ENCODE assay signal across 15 cellular contexts in the genomic region with DNA sequence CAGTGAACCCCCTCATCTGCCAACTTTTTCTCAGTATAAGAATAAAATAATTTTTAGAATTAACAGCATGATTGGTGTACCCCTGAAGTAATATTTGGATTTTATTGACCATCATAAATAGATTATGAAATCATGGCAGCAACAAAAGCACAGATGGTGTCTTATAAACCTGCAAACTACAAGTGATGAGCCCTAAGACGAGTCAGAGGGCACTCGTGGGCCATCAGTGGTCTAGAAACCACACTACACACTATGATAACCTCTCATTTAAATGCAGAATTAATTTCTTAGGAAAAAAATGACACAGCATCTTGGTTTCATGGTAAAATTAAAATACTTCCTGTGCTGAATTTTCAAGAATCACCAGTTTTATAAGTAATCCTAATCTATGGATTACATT.
DNase-seq lines count a peak whose midpoint lies in the region; ATAC-seq and TF ChIP-seq lines count a peak whose summit lies in the region.
"Had no signal": no experiment of that assay in that cellular context is flagged by ENCODE, and none has a peak within 500 bp of the region (broad histone marks: within the 10 kb centered on the region; RNA-seq: fewer than 3 reads in every experiment).

No MANE protein-coding gene starts in this region.

- H3K4me3 ChIP-seq in SJCRH30 (no peak overlapping the region), fibroblast of villous mesenchyme (ENCODE audit: low read depth, low read length) (no peak overlapping the region), transverse colon (no peak overlapping the region)

- H3K27me3 ChIP-seq in SJCRH30: no peaks in the 10 kb centered on the region
- no peaks in the 10 kb centered on the region for H3K27me3 ChIP-seq in transverse colon

- H3K9me3 ChIP-seq in SJCRH30 (replicated peaks): no peaks in the 10 kb centered on the region
- no peaks in the 10 kb centered on the region for H3K9me3 ChIP-seq in transverse colon

- H3K27ac ChIP-seq in SJCRH30 (peak overlapping the region; percentile 40), transverse colon (no peak overlapping the region)

- no peak for TF ChIP-seq CTCF in fibroblast of villous mesenchyme (IDR thresholded peaks at IDR 0.05; ENCODE audit: insufficient read depth, low read depth, low read length)
- TF ChIP-seq CTCF in transverse colon (IDR thresholded peaks at IDR 0.05): no peak

- ATAC-seq in esophagus mucosa: no peak
- ATAC-seq: CD8-positive, alpha-beta T cell; HepG2 had no signal

- TF ChIP-seq POLR2A in transverse colon (IDR thresholded peaks at IDR 0.05): no peak

- H3K4me1 ChIP-seq in SJCRH30: peaks cover 7% of the 10 kb centered on the region; the same call in 1 of the 2 replicates
- no peaks in the 10 kb centered on the region for H3K4me1 ChIP-seq in transverse colon

- WGBS in transverse colon (ENCODE audit: low coverage in 1 of 2), 2 donors: 44 to 69% methylated on average over 2 of the region's 2 CpGs

- in situ Hi-C loops in transverse colon (cut with MboI; ENCODE audit: low pct_ligation_motif_present in 1 of 4, low pct_unique_long_range_greater_than_20kb in 1 of 4, low sequenced_read_pairs in 3 of 4): no loop called here

- intact Hi-C loops in transverse colon (cut with DNase I; ENCODE audit: low total_unique reads): no loop called here

- H3K36me3 ChIP-seq in SJCRH30 (no peaks in the 10 kb centered on the region), transverse colon (no peaks in the 10 kb centered on the region)

- TF ChIP-seq EP300 in transverse colon (IDR thresholded peaks at IDR 0.05; ENCODE audit: low read depth): no peak

- DNase-seq in LHCN-M2 (ENCODE audit: low read depth) (peak; percentile 54), SJCRH30 (no peak), fibroblast of villous mesenchyme (ENCODE audit: low read depth) (peak; percentile 20), transverse colon (no peak), hippocampal formation (lab: John Stamatoyannopoulos, UW) (no peak), Ammon's horn (ENCODE audit: low spot score) (no peak)
- DNase-seq: CD8-positive, alpha-beta T cell; COR-L47; DMS153; DMS79 treated with DMSO at 0.1 percent for 48 hours; EL; HCEC 1CT; HFFc6 had no signal

Comparison
In these comparisons a context has a peak if more than half of its experiments do, and no peak if none do; other contexts are left out.
1. DNase-seq: peak in LHCN-M2 (single experiment) and fibroblast of villous mesenchyme (single experiment); none in SJCRH30 (0 of 2), transverse colon (single experiment), hippocampal formation (0 of 2) and Ammon's horn (single experiment).